ENCODE assay signal across 19 cellular contexts in the genomic region with DNA sequence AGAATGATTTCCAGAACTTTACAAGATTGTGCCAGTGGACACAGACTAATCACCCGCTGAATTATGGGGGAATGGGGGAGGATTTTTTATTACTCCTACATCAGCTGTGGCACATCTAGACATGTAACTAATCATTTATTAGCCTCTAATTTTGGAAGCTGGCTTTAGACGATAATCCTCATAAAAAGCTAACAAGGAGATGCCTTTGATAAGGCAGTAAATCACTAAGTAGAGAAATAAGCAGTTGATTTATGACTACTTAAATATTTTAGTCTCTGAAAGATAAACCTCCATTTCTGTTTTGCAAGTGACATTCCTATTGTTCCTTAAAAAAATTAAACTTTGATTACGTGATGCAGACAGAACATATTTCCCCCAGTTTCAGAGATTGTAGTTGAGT.
"Had no signal": no experiment of that assay in that cellular context is flagged by ENCODE, and none has a peak within 500 bp of the region (broad histone marks: within the 10 kb centered on the region; RNA-seq: fewer than 3 reads in every experiment).

No MANE protein-coding gene starts in this region.

- H3K27me3 Mint-ChIP-seq: activated B cell treated with CpG ODN at 0.5 μM for 24 hours; stimulated activated memory B cell treated with anti-CD40 and anti-IgM and Interleukin-4, amounts not matched to agents 10 μg/mL and 1 μg/mL and 100 μg/mL, for 72 hours had no signal

- FAIRE-seq: small intestine had no signal

- H3K27ac ChIP-seq: body of pancreas, lower lobe of right lung, stomach, suprapubic skin, uterus had no signal

- H3K4me1 ChIP-seq: body of pancreas, stomach, uterus had no signal

- H3K4me3 Mint-ChIP-seq: activated B cell treated with CpG ODN at 0.5 μM for 24 hours; activated CD4-positive, alpha-beta T cell treated with anti-CD3 and anti-CD28 coated beads for 36 hours; activated naive CD8-positive, alpha-beta T cell treated with anti-CD3 and anti-CD28 coated beads, Interleukin-2, amount 50 U/mL, for 24 hours; naive thymus-derived CD4-positive, alpha-beta T cell; neural crest cell; stimulated activated memory B cell treated with anti-CD40 and anti-IgM and Interleukin-4, amounts not matched to agents 10 μg/mL and 1 μg/mL and 100 μg/mL, for 72 hours had no signal

- H3K4me3 ChIP-seq: body of pancreas, lower lobe of right lung, stomach, suprapubic skin, uterus had no signal

- DNase-seq: activated B cell treated with CpG ODN at 0.5 μM for 24 hours; activated CD4-positive, alpha-beta T cell treated with anti-CD3 and anti-CD28 coated beads for 36 hours; activated CD4-positive, alpha-beta T cell treated with anti-CD3 and anti-CD28 coated beads, Interleukin-2, amount 50 U/mL, for 4 hours; activated gamma-delta T cell; activated naive CD4-positive, alpha-beta T cell treated with anti-CD3 and anti-CD28 coated beads, Interleukin-2, amount 50 U/mL, for 16 hours; activated naive CD8-positive, alpha-beta T cell treated with anti-CD3 and anti-CD28 coated beads, Interleukin-2, amount 50 U/mL, for 24 hours; body of pancreas; lower lobe of right lung; naive thymus-derived CD4-positive, alpha-beta T cell; occipital lobe; posterior cingulate gyrus; small intestine; stimulated activated CD4-positive, alpha-beta T cell treated with anti-CD3 and anti-CD28 coated beads, Interleukin-15, amount 100 ng/mL, for 24 hours; stomach; trophoblast cell; uterus had no signal

- H3K27me3 ChIP-seq: body of pancreas, stomach, suprapubic skin, uterus had no signal

- H3K27ac Mint-ChIP-seq: activated B cell treated with CpG ODN at 0.5 μM for 24 hours; activated CD4-positive, alpha-beta T cell treated with anti-CD3 and anti-CD28 coated beads for 36 hours; activated naive CD8-positive, alpha-beta T cell treated with anti-CD3 and anti-CD28 coated beads, Interleukin-2, amount 50 U/mL, for 24 hours; naive thymus-derived CD4-positive, alpha-beta T cell; stimulated activated memory B cell treated with anti-CD40 and anti-IgM and Interleukin-4, amounts not matched to agents 10 μg/mL and 1 μg/mL and 100 μg/mL, for 72 hours had no signal

- H3K36me3 ChIP-seq: lower lobe of right lung, stomach, suprapubic skin, uterus had no signal

- H3K9me3 Mint-ChIP-seq: activated B cell treated with CpG ODN at 0.5 μM for 24 hours; activated naive CD8-positive, alpha-beta T cell treated with anti-CD3 and anti-CD28 coated beads, Interleukin-2, amount 50 U/mL, for 24 hours; neural crest cell had no signal

- H3K36me3 Mint-ChIP-seq: naive thymus-derived CD4-positive, alpha-beta T cell; stimulated activated memory B cell treated with anti-CD40 and anti-IgM and Interleukin-4, amounts not matched to agents 10 μg/mL and 1 μg/mL and 100 μg/mL, for 72 hours had no signal

- H3K9me3 ChIP-seq: body of pancreas, lower lobe of right lung, stomach, suprapubic skin, uterus had no signal
